In the genomic region with DNA sequence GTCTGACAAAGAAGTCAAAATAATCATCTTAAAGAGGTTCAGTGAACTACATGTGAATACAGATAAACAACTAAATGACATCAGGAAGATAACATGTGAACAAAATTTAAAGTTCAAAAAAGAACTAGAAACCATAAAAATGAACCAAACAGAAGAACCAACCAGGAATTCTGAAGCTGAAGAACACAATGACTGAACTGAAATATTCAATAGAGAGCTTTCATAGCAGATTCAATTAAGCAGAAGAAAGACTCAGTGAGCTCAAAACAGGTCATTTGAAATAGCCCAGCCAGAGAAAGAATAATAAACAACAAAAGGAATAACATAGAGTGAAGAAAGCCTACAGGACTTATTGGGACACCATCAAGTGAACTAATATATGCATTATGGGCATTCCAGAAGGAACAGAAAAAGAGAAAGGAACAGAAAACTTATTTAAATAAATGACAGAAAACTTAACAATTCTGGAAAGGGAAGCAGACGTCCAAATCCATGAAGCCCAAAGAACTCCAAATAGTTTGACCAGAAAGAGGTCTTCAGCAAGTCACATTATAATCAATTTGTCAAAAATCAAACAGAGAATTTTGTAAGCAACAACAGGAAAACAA, we compare ENCODE assay signal across 34 cellular contexts.
"Had no signal": no experiment of that assay in that cellular context is flagged by ENCODE, and none has a peak within 500 bp of the region (broad histone marks: within the 10 kb centered on the region; RNA-seq: fewer than 3 reads in every experiment).

No MANE protein-coding gene starts in this region.

- H3K36me3 ChIP-seq: MG63 had no signal

- H3K27me3 ChIP-seq: MG63 had no signal

- H3K4me3 ChIP-seq: MG63 had no signal

- DNase-seq: Kasumi-1, MG63, MM.1S, NCI-H1048, NCI-H1092, NCI-H1092 treated with DMSO at 0.1 percent for 48 hours, NCI-H1105, NCI-H1105 treated with DMSO at 0.1 percent for 48 hours, NCI-H1417, NCI-H1417 treated with DMSO at 0.1 percent for 48 hours, NCI-H1436, NCI-H1436 treated with DMSO at 0.1 percent for 48 hours, NCI-H146, NCI-H1694, NCI-H1694 treated with DMSO at 0.1 percent for 48 hours, NCI-H187, NCI-H187 treated with DMSO at 0.1 percent for 48 hours, NCI-H1930, NCI-H2029, NCI-H2029 treated with DMSO at 0.1 percent for 48 hours, NCI-H2081, NCI-H2081 treated with DMSO at 0.1 percent for 48 hours, NCI-H2107, NCI-H2171, NCI-H2171 treated with DMSO at 0.1 percent for 48 hours, NCI-H2227 treated with DMSO at 0.1 percent for 48 hours, NCI-H226, NCI-H345, NCI-H446, NCI-H446 treated with DMSO at 0.1 percent for 48 hours, NCI-H510A, NCI-H510A treated with DMSO at 0.1 percent for 48 hours, NCI-H524, NCI-H524 treated with DMSO at 0.1 percent for 48 hours had no signal
